ENCODE assay signal across 29 cellular contexts in the genomic region with DNA sequence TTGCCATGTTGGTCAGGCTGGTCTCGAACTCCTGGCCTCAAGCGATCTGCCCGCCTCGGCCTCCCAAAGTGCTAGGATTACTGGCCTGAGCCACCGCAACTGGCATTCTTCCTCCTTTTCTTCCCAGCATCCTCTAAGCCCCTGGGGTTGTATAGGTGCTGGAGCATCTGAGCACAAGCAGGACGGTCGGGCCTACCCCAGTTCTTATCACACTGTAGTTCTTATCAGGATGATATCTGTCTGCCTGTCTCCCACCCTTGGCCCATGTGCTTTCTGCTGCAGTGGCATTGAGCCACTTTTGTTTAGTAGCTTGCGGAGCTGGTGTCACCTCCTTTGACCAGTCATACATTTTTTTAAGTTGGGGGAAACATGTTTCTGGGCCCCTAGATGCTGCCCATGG. TPM values are rescaled to one million over a fixed set of nuclear protein-coding genes. Genes with fewer than 3 reads are reported as not detected.
"Had no signal": no experiment of that assay in that cellular context is flagged by ENCODE, and none has a peak within 500 bp of the region (broad histone marks: within the 10 kb centered on the region; RNA-seq: fewer than 3 reads in every experiment).

No MANE protein-coding gene starts in this region.

- H3K27me3 ChIP-seq: adrenal gland, ascending aorta, brain microvascular endothelial cell, colonic mucosa, sigmoid colon, testis had no signal

- H3K4me3 ChIP-seq: adrenal gland, colonic mucosa, dorsolateral prefrontal cortex, sigmoid colon, smooth muscle cell, testis had no signal

- H3K27me3 Mint-ChIP-seq: central memory CD8-positive, alpha-beta T cell had no signal

- H3K36me3 ChIP-seq: adrenal gland, ascending aorta, brain microvascular endothelial cell, colonic mucosa, sigmoid colon had no signal

- H3K4me3 Mint-ChIP-seq: activated naive CD8-positive, alpha-beta T cell; activated T-cell treated with anti-CD3 and anti-CD28 coated beads, Interleukin-2, amount 50 U/mL, for 4 hours; central memory CD8-positive, alpha-beta T cell; nephron progenitor cell; stimulated activated memory B cell treated with anti-CD40 and anti-IgM and Interleukin-4, amounts not matched to agents 10 μg/mL and 1 μg/mL and 100 μg/mL, for 72 hours had no signal

- H3K27ac ChIP-seq: adrenal gland, brain microvascular endothelial cell, colonic mucosa, dorsolateral prefrontal cortex, parathyroid adenoma, testis had no signal

- H2AFZ ChIP-seq: parathyroid adenoma had no signal

- ATAC-seq: activated T-cell treated with anti-CD3 and anti-CD28 coated beads, Interleukin-2, amount 50 U/mL, for 4 hours; left lobe of liver; stimulated activated memory B cell treated with anti-CD40 and anti-IgM and Interleukin-4, amounts not matched to agents 10 μg/mL and 1 μg/mL and 100 μg/mL, for 72 hours had no signal

- H3K36me3 Mint-ChIP-seq: activated naive CD8-positive, alpha-beta T cell; stimulated activated memory B cell treated with anti-CD40 and anti-IgM and Interleukin-4, amounts not matched to agents 10 μg/mL and 1 μg/mL and 100 μg/mL, for 72 hours had no signal

- H3K9ac ChIP-seq: parathyroid adenoma had no signal

- H3K9me3 ChIP-seq: adrenal gland, ascending aorta, colonic mucosa, sigmoid colon, testis had no signal

- H3K4me2 ChIP-seq: smooth muscle cell had no signal

- H3K27ac Mint-ChIP-seq: activated naive CD8-positive, alpha-beta T cell; activated T-helper 2 cell treated with anti-CD3 and anti-CD28 coated beads, Interferon-gamma antibody, Interleukin-2, Interleukin-4, amounts not matched to agents 10 μg/mL and 5 μg/mL and 100 μg/mL, durations not matched to agents 14 hours and 24 hours and 36 hours; nephron progenitor cell; stimulated activated memory B cell treated with anti-CD40 and anti-IgM and Interleukin-4, amounts not matched to agents 10 μg/mL and 1 μg/mL and 100 μg/mL, for 72 hours had no signal

- DNase-seq: activated CD4-positive, alpha-beta T cell treated with anti-CD3 and anti-CD28 coated beads for 4 hours; activated CD4-positive, alpha-beta T cell treated with anti-CD3 and anti-CD28 coated beads, Interleukin-2, amount 50 U/mL, for 48 hours; activated CD4-positive, CD25-positive, alpha-beta regulatory T cell; activated CD8-positive, alpha-beta memory T cell treated with anti-CD3 and anti-CD28 coated beads, Interleukin-2, amount 50 U/mL, for 48 hours; activated naive CD4-positive, alpha-beta T cell; activated T-cell treated with anti-CD3 and anti-CD28 coated beads, Interleukin-2, amount 50 U/mL, for 4 hours; adrenal gland; brain microvascular endothelial cell; colonic mucosa; dorsolateral prefrontal cortex; foreskin fibroblast; nephron progenitor cell; sigmoid colon; stimulated activated CD4-positive, alpha-beta T cell treated with anti-CD3 and anti-CD28 coated beads, Interleukin-15, amount 100 ng/mL, for 24 hours; T1000; testis; trophoblast cell had no signal

- H3K9me3 Mint-ChIP-seq: activated T-cell treated with anti-CD3 and anti-CD28 coated beads, Interleukin-2, amount 50 U/mL, for 4 hours; activated T-helper 2 cell treated with anti-CD3 and anti-CD28 coated beads, Interferon-gamma antibody, Interleukin-2, Interleukin-4, amounts not matched to agents 10 μg/mL and 5 μg/mL and 100 μg/mL, durations not matched to agents 14 hours and 24 hours and 36 hours; central memory CD8-positive, alpha-beta T cell; nephron progenitor cell; stimulated activated memory B cell treated with anti-CD40 and anti-IgM and Interleukin-4, amounts not matched to agents 10 μg/mL and 1 μg/mL and 100 μg/mL, for 72 hours had no signal

- H3K79me2 ChIP-seq: parathyroid adenoma had no signal

RNA-seq across cellular contexts. Expression of a gene that starts 35.6 kb away (rescaled TPM):
- total RNA-seq: activated CD8-positive, alpha-beta memory T cell treated with anti-CD3 and anti-CD28 coated beads for 36 hours; activated T-helper 2 cell treated with anti-CD3 and anti-CD28 coated beads, Interferon-gamma antibody, Interleukin-2, Interleukin-4, amounts not matched to agents 10 μg/mL and 5 μg/mL and 100 μg/mL, durations not matched to agents 14 hours and 24 hours and 36 hours; myocyte; sigmoid colon; T-helper 1 cell treated with Interleukin-12 subunit alpha and Interleukin-12 subunit beta and Interleukin-4 antibody, amounts not matched to agents 30 ng/mL and 1 ng/mL, for 36 hours had no signal
- polyA plus RNA-seq: fibroblast of lung had no signal
